ENCODE assay signal across 8 cellular contexts in the genomic region with DNA sequence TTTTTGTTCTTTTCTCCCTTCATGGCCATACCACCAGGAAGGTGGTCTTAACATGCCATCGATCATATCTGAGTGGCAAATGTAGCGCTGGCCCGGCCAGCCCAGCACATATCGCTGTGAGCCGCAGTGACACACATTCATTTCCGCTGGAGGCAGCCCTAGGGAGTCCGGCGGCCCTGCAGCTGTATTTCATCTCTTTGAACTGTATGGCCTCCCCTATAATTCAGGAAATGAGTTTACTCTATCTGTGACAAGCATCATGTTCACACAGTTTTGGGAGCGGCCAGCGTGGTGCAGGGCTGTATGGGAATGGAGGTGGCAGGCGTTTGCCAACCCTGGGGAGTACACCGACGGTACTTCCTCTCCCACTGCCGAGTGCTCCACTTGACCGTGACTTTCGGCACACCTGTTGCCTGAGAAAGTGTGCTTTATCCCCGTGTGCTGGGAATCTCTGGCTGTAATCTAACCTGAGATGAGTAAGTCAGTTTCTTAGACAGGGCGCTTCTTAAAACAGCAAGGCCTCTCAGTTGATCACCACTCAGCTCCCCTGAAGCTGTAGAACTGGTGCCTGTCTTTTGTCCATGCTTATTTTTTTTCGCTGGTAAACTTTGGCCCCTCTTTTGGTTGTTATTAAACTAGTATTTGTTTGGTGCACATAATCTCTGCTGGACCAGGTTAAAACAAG.
DNase-seq lines count a peak whose midpoint lies in the region; ATAC-seq and TF ChIP-seq lines count a peak whose summit lies in the region.

No MANE protein-coding gene starts in this region.

- no peaks in the 10 kb centered on the region for H3K27me3 ChIP-seq in tibial nerve

- no peaks in the 10 kb centered on the region for H3K36me3 Mint-ChIP-seq in glutamatergic neuron (ENCODE audit: unreplicated experiment)
- H3K36me3 Mint-ChIP-seq in stimulated activated effector memory CD8-positive, alpha-beta T cell treated with anti-CD3 and anti-CD28 coated beads, Interleukin-12 subunit alpha, Interleukin-12 subunit beta, amount 100 ng/mL, for 72 hours: peaks cover 4% of the 10 kb centered on the region

- H3K36me3 ChIP-seq in tibial nerve: no peaks in the 10 kb centered on the region

- DNase-seq in DMS153 (lab: John Stamatoyannopoulos, UW) (peak; percentile 65), NCI-H1092 treated with DMSO at 0.1 percent for 48 hours (lab: John Stamatoyannopoulos, UW) (peak; percentile 69), glutamatergic neuron (no peak), NCI-H2029 treated with DMSO at 0.1 percent for 48 hours (lab: John Stamatoyannopoulos, UW) (no peak), tibial nerve (ENCODE audit: low spot score in 2 of 2) (no peak)
- peak; percentile 29 to 30 for DNase-seq in activated CD4-positive, alpha-beta T cell treated with anti-CD3 and anti-CD28 coated beads, Interleukin-2, amount 50 U/mL, for 4 hours
- DNase-seq in stimulated activated effector memory CD8-positive, alpha-beta T cell treated with anti-CD3 and anti-CD28 coated beads, Interleukin-12 subunit alpha, Interleukin-12 subunit beta, amount 100 ng/mL, for 72 hours (ENCODE audit: low spot score in 2 of 2): peak in 1 of 2 donors; percentile 28

- no peak for TF ChIP-seq CTCF in glutamatergic neuron (IDR thresholded peaks at IDR 0.05; ENCODE audit: partially characterized antibody, unreplicated experiment)
- TF ChIP-seq CTCF in tibial nerve (IDR thresholded peaks at IDR 0.05): no peak

- no peak for TF ChIP-seq POLR2A in tibial nerve (IDR thresholded peaks at IDR 0.05)

- H3K9me3 Mint-ChIP-seq in glutamatergic neuron (ENCODE audit: unreplicated experiment): peaks cover 2% of the 10 kb centered on the region
- H3K9me3 Mint-ChIP-seq in stimulated activated effector memory CD8-positive, alpha-beta T cell treated with anti-CD3 and anti-CD28 coated beads, Interleukin-12 subunit alpha, Interleukin-12 subunit beta, amount 100 ng/mL, for 72 hours: no peaks in the 10 kb centered on the region

- H3K9me3 ChIP-seq in tibial nerve: no peaks in the 10 kb centered on the region

- ATAC-seq in GM21619 (IDR thresholded peaks at IDR 0.05; ENCODE audit: unreplicated experiment): peak; percentile 79
- ATAC-seq in stimulated activated effector memory CD8-positive, alpha-beta T cell treated with anti-CD3 and anti-CD28 coated beads, Interleukin-12 subunit alpha, Interleukin-12 subunit beta, amount 100 ng/mL, for 72 hours: peak; percentile 94

- peaks cover 68% of the 10 kb centered on the region for H3K4me1 Mint-ChIP-seq in glutamatergic neuron (ENCODE audit: low read depth, unreplicated experiment)
- H3K4me1 Mint-ChIP-seq in stimulated activated effector memory CD8-positive, alpha-beta T cell treated with anti-CD3 and anti-CD28 coated beads, Interleukin-12 subunit alpha, Interleukin-12 subunit beta, amount 100 ng/mL, for 72 hours: peaks cover 52% of the 10 kb centered on the region

- peak overlapping the region; percentile 71 for H3K4me3 Mint-ChIP-seq in glutamatergic neuron (ENCODE audit: unreplicated experiment)
- peak overlapping the region; percentile 76 for H3K4me3 Mint-ChIP-seq in stimulated activated effector memory CD8-positive, alpha-beta T cell treated with anti-CD3 and anti-CD28 coated beads, Interleukin-12 subunit alpha, Interleukin-12 subunit beta, amount 100 ng/mL, for 72 hours

- WGBS in tibial nerve, 2 donors: 81 to 85% methylated on average over 19 of the region's 19 CpGs

- H3K4me3 ChIP-seq in tibial nerve: no peak overlapping the region

- no peak overlapping the region for H3K27ac ChIP-seq in tibial nerve

- no peak for TF ChIP-seq EP300 in tibial nerve (IDR thresholded peaks at IDR 0.05)

- H3K27ac Mint-ChIP-seq in glutamatergic neuron (ENCODE audit: unreplicated experiment): no peak overlapping the region
- peak overlapping the region; percentile 92 for H3K27ac Mint-ChIP-seq in stimulated activated effector memory CD8-positive, alpha-beta T cell treated with anti-CD3 and anti-CD28 coated beads, Interleukin-12 subunit alpha, Interleukin-12 subunit beta, amount 100 ng/mL, for 72 hours

- H3K27me3 Mint-ChIP-seq in glutamatergic neuron (ENCODE audit: unreplicated experiment): peaks cover 8% of the 10 kb centered on the region

- peaks cover 0 to 65% (median 13%) of the 10 kb centered on the region in 4 donors for H3K4me1 ChIP-seq in tibial nerve

Comparison
In these comparisons a context has a peak if more than half of its experiments do, and no peak if none do; other contexts are left out.
1. DNase-seq: peak in DMS153 (single experiment), NCI-H1092 treated with DMSO at 0.1 percent for 48 hours (single experiment) and activated CD4-positive, alpha-beta T cell treated with anti-CD3 and anti-CD28 coated beads, Interleukin-2, amount 50 U/mL, for 4 hours (2 of 2); none in glutamatergic neuron (single experiment), NCI-H2029 treated with DMSO at 0.1 percent for 48 hours (single experiment) and tibial nerve (0 of 2).